Comparison of ENCODE assay signal across 1 cellular context in the genomic region with DNA sequence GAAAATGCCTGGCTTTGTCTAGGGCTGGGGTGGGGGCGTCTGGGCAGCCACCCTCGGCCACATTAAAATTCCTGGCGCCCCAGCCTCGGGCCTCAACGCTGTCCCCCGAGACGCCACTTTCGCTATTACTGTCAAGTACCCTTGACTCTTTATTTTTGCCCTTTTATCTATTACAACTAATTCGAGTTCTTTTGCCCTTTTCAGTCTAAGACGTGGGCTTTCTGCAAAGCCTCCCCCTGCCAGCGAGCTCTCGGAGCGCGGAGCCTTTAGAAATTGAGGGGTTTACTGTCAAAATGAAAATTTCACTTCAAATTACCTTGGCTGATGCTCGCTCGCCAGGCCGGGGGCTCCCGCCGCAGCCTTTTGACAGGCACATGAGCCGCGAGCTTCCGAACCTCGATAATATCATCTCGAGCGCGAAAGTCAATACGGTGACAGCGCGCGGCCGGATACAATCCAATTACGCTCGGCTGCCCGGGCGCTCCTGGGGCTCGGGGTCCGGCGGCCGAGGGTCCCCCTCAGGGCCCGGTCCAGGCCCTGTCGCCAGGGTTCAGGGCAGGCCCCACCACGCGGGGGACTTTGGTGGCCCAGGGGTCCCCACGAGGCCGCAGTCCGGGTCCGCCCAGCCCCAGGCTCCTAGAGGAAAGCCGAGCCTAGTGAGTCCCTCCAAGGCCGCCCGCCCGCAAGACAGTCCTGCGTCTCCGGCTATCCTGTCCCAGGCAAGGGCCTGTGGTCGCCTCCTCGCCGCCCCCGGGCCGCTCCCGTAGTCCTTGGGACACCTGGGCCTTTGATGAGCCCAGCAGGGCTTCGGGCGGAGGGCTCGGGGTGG.
TF ChIP-seq lines count a peak whose summit lies in the region.

No MANE protein-coding gene starts in this region.

TF ChIP-seq in GM23338, 12 proteins besides CTCF, POLR2A, EP300 and RAD21 (continued from another document):
- TF ChIP-seq, protein P1, sequence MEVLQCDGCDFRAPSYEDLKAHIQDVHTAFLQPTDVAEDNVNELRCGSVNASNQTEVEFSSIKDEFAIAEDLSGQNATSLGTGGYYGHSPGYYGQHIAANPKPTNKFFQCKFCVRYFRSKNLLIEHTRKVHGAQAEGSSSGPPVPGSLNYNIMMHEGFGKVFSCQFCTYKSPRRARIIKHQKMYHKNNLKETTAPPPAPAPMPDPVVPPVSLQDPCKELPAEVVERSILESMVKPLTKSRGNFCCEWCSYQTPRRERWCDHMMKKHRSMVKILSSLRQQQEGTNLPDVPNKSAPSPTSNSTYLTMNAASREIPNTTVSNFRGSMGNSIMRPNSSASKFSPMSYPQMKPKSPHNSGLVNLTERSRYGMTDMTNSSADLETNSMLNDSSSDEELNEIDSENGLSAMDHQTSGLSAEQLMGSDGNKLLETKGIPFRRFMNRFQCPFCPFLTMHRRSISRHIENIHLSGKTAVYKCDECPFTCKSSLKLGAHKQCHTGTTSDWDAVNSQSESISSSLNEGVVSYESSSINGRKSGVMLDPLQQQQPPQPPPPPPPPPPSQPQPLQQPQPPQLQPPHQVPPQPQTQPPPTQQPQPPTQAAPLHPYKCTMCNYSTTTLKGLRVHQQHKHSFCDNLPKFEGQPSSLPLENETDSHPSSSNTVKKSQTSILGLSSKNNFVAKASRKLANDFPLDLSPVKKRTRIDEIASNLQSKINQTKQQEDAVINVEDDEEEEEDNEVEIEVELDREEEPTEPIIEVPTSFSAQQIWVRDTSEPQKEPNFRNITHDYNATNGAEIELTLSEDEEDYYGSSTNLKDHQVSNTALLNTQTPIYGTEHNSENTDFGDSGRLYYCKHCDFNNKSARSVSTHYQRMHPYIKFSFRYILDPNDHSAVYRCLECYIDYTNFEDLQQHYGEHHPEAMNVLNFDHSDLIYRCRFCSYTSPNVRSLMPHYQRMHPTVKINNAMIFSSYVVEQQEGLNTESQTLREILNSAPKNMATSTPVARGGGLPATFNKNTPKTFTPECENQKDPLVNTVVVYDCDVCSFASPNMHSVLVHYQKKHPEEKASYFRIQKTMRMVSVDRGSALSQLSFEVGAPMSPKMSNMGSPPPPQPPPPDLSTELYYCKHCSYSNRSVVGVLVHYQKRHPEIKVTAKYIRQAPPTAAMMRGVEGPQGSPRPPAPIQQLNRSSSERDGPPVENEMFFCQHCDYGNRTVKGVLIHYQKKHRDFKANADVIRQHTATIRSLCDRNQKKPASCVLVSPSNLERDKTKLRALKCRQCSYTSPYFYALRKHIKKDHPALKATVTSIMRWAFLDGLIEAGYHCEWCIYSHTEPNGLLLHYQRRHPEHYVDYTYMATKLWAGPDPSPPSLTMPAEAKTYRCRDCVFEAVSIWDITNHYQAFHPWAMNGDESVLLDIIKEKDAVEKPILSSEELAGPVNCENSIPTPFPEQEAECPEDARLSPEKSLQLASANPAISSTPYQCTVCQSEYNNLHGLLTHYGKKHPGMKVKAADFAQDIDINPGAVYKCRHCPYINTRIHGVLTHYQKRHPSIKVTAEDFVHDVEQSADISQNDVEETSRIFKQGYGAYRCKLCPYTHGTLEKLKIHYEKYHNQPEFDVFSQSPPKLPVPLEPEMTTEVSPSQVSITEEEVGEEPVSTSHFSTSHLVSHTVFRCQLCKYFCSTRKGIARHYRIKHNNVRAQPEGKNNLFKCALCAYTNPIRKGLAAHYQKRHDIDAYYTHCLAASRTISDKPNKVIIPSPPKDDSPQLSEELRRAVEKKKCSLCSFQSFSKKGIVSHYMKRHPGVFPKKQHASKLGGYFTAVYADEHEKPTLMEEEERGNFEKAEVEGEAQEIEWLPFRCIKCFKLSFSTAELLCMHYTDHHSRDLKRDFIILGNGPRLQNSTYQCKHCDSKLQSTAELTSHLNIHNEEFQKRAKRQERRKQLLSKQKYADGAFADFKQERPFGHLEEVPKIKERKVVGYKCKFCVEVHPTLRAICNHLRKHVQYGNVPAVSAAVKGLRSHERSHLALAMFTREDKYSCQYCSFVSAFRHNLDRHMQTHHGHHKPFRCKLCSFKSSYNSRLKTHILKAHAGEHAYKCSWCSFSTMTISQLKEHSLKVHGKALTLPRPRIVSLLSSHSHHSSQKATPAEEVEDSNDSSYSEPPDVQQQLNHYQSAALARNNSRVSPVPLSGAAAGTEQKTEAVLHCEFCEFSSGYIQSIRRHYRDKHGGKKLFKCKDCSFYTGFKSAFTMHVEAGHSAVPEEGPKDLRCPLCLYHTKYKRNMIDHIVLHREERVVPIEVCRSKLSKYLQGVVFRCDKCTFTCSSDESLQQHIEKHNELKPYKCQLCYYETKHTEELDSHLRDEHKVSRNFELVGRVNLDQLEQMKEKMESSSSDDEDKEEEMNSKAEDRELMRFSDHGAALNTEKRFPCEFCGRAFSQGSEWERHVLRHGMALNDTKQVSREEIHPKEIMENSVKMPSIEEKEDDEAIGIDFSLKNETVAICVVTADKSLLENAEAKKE (CRISPR knock-in tag; IDR thresholded peaks at IDR 0.05): no peak
